Comparison of ENCODE assay signal across 29 cellular contexts in the genomic region with DNA sequence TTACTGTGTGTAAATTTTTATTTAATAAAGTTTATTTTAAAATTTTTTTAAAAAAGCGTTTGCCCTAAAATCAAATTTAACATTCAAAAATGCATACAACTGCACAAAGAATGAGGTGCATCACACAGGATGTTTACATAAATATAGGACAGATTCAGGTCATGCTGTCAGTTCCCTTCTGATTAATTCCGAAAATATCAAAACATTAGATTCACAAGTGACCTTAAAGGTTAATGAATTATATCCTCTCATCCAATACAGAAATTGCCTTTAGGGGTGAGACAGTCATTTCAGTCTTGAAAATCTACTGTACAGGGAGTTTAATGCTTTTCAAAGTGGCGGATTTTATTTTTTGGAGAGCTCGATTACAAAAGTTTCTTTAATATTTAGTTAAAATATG.
"Had no signal": no experiment of that assay in that cellular context is flagged by ENCODE, and none has a peak within 500 bp of the region (broad histone marks: within the 10 kb centered on the region; RNA-seq: fewer than 3 reads in every experiment).

No MANE protein-coding gene starts in this region.

- ATAC-seq: activated CD4-positive, alpha-beta T cell treated with anti-CD3 and anti-CD28 coated beads for 36 hours; activated T-helper 17 cell treated with anti-CD3 and anti-CD28 coated beads, Interleukin-2, amount 50 U/mL, for 72 hours; Panc1; Right ventricle myocardium inferior; T-cell had no signal

- H3K9me3 Mint-ChIP-seq: activated CD4-positive, alpha-beta memory T cell treated with anti-CD3 and anti-CD28 coated beads, Interleukin-2, amount 10 ng/mL, durations not matched to agents 7 days and 5 days; activated naive CD4-positive, alpha-beta T cell treated with anti-CD3 and anti-CD28 coated beads for 36 hours; activated T-helper 17 cell treated with anti-CD3 and anti-CD28 coated beads, Interleukin-2, amount 50 U/mL, for 72 hours; T-cell had no signal

- H3K4me3 ChIP-seq: SK-N-MC had no signal

- H3K27ac ChIP-seq: SK-N-MC, VCaP had no signal

- H3K27me3 Mint-ChIP-seq: activated CD4-positive, alpha-beta memory T cell treated with anti-CD3 and anti-CD28 coated beads, Interleukin-2, amount 10 ng/mL, durations not matched to agents 7 days and 5 days; activated CD4-positive, alpha-beta T cell treated with anti-CD3 and anti-CD28 coated beads for 36 hours; activated naive CD8-positive, alpha-beta T cell; activated T-helper 17 cell treated with anti-CD3 and anti-CD28 coated beads, Interleukin-2, amount 50 U/mL, for 72 hours had no signal

- H3K36me3 Mint-ChIP-seq: activated naive CD8-positive, alpha-beta T cell; T-cell had no signal

- H3K4me3 Mint-ChIP-seq: activated CD4-positive, alpha-beta memory T cell treated with anti-CD3 and anti-CD28 coated beads, Interleukin-2, amount 10 ng/mL, durations not matched to agents 7 days and 5 days; activated CD4-positive, alpha-beta T cell treated with anti-CD3 and anti-CD28 coated beads for 36 hours; activated naive CD4-positive, alpha-beta T cell treated with anti-CD3 and anti-CD28 coated beads for 36 hours; activated naive CD8-positive, alpha-beta T cell; activated T-helper 17 cell treated with anti-CD3 and anti-CD28 coated beads, Interleukin-2, amount 50 U/mL, for 72 hours; T-cell had no signal

- H3K27ac Mint-ChIP-seq: activated CD4-positive, alpha-beta memory T cell treated with anti-CD3 and anti-CD28 coated beads, Interleukin-2, amount 10 ng/mL, durations not matched to agents 7 days and 5 days; activated CD4-positive, alpha-beta T cell treated with anti-CD3 and anti-CD28 coated beads for 36 hours; activated naive CD4-positive, alpha-beta T cell treated with anti-CD3 and anti-CD28 coated beads for 36 hours; activated naive CD8-positive, alpha-beta T cell; activated T-helper 17 cell treated with anti-CD3 and anti-CD28 coated beads, Interleukin-2, amount 50 U/mL, for 72 hours; T-cell had no signal

- H3K4me1 Mint-ChIP-seq: activated CD4-positive, alpha-beta memory T cell treated with anti-CD3 and anti-CD28 coated beads, Interleukin-2, amount 10 ng/mL, durations not matched to agents 7 days and 5 days; activated CD4-positive, alpha-beta T cell treated with anti-CD3 and anti-CD28 coated beads for 36 hours; activated T-helper 17 cell treated with anti-CD3 and anti-CD28 coated beads, Interleukin-2, amount 50 U/mL, for 72 hours; T-cell had no signal

- DNase-seq: activated CD4-positive, alpha-beta memory T cell treated with anti-CD3 and anti-CD28 coated beads, Interleukin-2, amount 10 ng/mL, durations not matched to agents 7 days and 5 days; activated CD4-positive, alpha-beta T cell treated with anti-CD3 and anti-CD28 coated beads for 36 hours; activated CD4-positive, alpha-beta T cell treated with anti-CD3 and anti-CD28 coated beads, Interleukin-2, amount 50 U/mL, for 1 hour; activated CD4-positive, CD25-positive, alpha-beta regulatory T cell; activated gamma-delta T cell; activated naive CD4-positive, alpha-beta T cell treated with anti-CD3 and anti-CD28 coated beads for 36 hours; activated T-cell treated with anti-CD3 and anti-CD28 coated beads for 4 hours; activated T-cell treated with anti-CD3 and anti-CD28 coated beads, Interleukin-2, amount 50 U/mL, for 48 hours; amygdala; cerebellar nuclear complex; MM.1S; NCI-H1105 treated with DMSO at 0.1 percent for 48 hours; NCI-H1436 treated with DMSO at 0.1 percent for 48 hours; NCI-H2029; NCI-H2107; NCI-H2171 treated with DMSO at 0.1 percent for 48 hours; NCI-H226; NCI-H526 treated with DMSO at 0.1 percent for 48 hours; NCI-H82; OCI-M1; RPMI8226; T-cell; T-helper 2 cell had no signal
